ENCODE assay signal across 35 cellular contexts in genomic region chr15:97443101-97443500, GRCh38.
DNase-seq lines count a peak whose midpoint lies in the region; ATAC-seq and TF ChIP-seq lines count a peak whose summit lies in the region.
"Had no signal": no experiment of that assay in that cellular context is flagged by ENCODE, and none has a peak within 500 bp of the region (broad histone marks: within the 10 kb centered on the region; RNA-seq: fewer than 3 reads in every experiment).

No MANE protein-coding gene starts in this region.

- WGBS in mesendoderm (ENCODE audit: extremely low coverage, insufficient coverage, low lambda C conversion rate): no CpG with 5 or more reads among the region's 1 CpG
- WGBS in trophoblast cell (ENCODE audit: extremely low coverage, insufficient coverage, insufficient read length): no CpG with 5 or more reads among the region's 1 CpG
- 50% methylated on average over 1 of the region's 1 CpG for WGBS in right cardiac atrium

- H2BK120ac ChIP-seq in mesendoderm (ENCODE audit: low read depth, low read length) (no peak overlapping the region), trophoblast cell (ENCODE audit: insufficient read depth, low read length, poor library complexity) (no peak overlapping the region)

- H4K91ac ChIP-seq in trophoblast cell (ENCODE audit: low read depth, low read length): no peak overlapping the region

- no peak overlapping the region for H2BK12ac ChIP-seq in trophoblast cell (ENCODE audit: low read length)

- H2BK15ac ChIP-seq in mesendoderm (replicated peaks; ENCODE audit: low read depth): no peak overlapping the region

- H3K4me3 Mint-ChIP-seq in WTC11 (no peak overlapping the region), progenitor cell of endocrine pancreas (ENCODE audit: low read depth) (no peak overlapping the region)
- H3K4me3 Mint-ChIP-seq: B cell; CD14-positive monocyte; CD4-positive, alpha-beta memory T cell; CD4-positive, alpha-beta T cell; CD4-positive, CD25-positive, alpha-beta regulatory T cell; CD8-positive, alpha-beta memory T cell; CD8-positive, alpha-beta T cell had no signal

- H3K79me2 ChIP-seq in mesendoderm (ENCODE audit: control insufficient read depth, insufficient read depth, low read length) (no peaks in the 10 kb centered on the region), trophoblast cell (ENCODE audit: control insufficient read depth, insufficient read depth, low read length, poor library complexity) (no peaks in the 10 kb centered on the region)

- H3K27ac ChIP-seq in mesendoderm (ENCODE audit: low read depth, low read length): no peak overlapping the region
- no peak overlapping the region for H3K27ac ChIP-seq in trophoblast cell (ENCODE audit: low read depth, low read length)
- no peak overlapping the region for H3K27ac ChIP-seq in right cardiac atrium (ENCODE audit: low read length)
- H3K27ac ChIP-seq: 22Rv1; A549; BLaER1; BLaER1 treated with 17β-estradiol and CSF1 and Interleukin-3, amounts not matched to agents 10 nM and 100 nM; C4-2B had no signal

- H3K4me1 ChIP-seq in mesendoderm (ENCODE audit: control insufficient read depth, low read depth, low read length) (no peaks in the 10 kb centered on the region), trophoblast cell (ENCODE audit: control insufficient read depth in 1 of 2, insufficient read depth in 2 of 2, low read length in 2 of 2) (peaks cover 2% of the 10 kb centered on the region in 2 experiments), right cardiac atrium (ENCODE audit: control insufficient read depth, insufficient read depth, low read length) (no peaks in the 10 kb centered on the region)
- H3K4me1 ChIP-seq: A549, BE2C, Caco-2 had no signal

- H3K27me3 ChIP-seq in mesendoderm (ENCODE audit: insufficient read depth, low read length, poor library complexity) (no peaks in the 10 kb centered on the region), trophoblast cell (ENCODE audit: insufficient read depth, low read length) (no peaks in the 10 kb centered on the region), right cardiac atrium (ENCODE audit: control insufficient read depth, insufficient read depth) (no peaks in the 10 kb centered on the region)
- H3K27me3 ChIP-seq: BE2C; BLaER1; BLaER1 treated with 17β-estradiol and CSF1 and Interleukin-3, amounts not matched to agents 10 nM and 100 nM had no signal

- H3K9ac ChIP-seq in mesendoderm (ENCODE audit: low read length) (no peak overlapping the region), trophoblast cell (ENCODE audit: low read length) (no peak overlapping the region)
- H3K9ac ChIP-seq: BLaER1; BLaER1 treated with 17β-estradiol and CSF1 and Interleukin-3, amounts not matched to agents 10 nM and 100 nM had no signal

- H2AK5ac ChIP-seq in mesendoderm (ENCODE audit: low read length): no peak overlapping the region
- H2AK5ac ChIP-seq in trophoblast cell (ENCODE audit: low read length): no peak overlapping the region

- no peak overlapping the region for H3K23ac ChIP-seq in mesendoderm (ENCODE audit: low read length)
- H3K23ac ChIP-seq in trophoblast cell (ENCODE audit: low read length): no peak overlapping the region

- H3K14ac ChIP-seq in trophoblast cell (ENCODE audit: low read length): no peak overlapping the region

- no peak overlapping the region for H2BK5ac ChIP-seq in mesendoderm (ENCODE audit: low read length)
- H2BK5ac ChIP-seq in trophoblast cell (ENCODE audit: low read depth, low read length, poor library complexity): no peak overlapping the region

- H4K8ac ChIP-seq in mesendoderm (ENCODE audit: low read depth, low read length) (no peak overlapping the region), trophoblast cell (ENCODE audit: low read depth, low read length) (no peak overlapping the region)

- H3K18ac ChIP-seq in mesendoderm (ENCODE audit: low read length): no peak overlapping the region
- no peak overlapping the region for H3K18ac ChIP-seq in trophoblast cell (ENCODE audit: low read length)

- H3K27me3 Mint-ChIP-seq in WTC11 (ENCODE audit: low read depth) (no peaks in the 10 kb centered on the region), progenitor cell of endocrine pancreas (no peaks in the 10 kb centered on the region)
- H3K27me3 Mint-ChIP-seq: B cell; CD4-positive, alpha-beta memory T cell; CD4-positive, alpha-beta T cell; CD4-positive, CD25-positive, alpha-beta regulatory T cell; CD8-positive, alpha-beta memory T cell had no signal

- H3K79me1 ChIP-seq in mesendoderm (ENCODE audit: low read length) (no peaks in the 10 kb centered on the region), trophoblast cell (ENCODE audit: low read length) (no peaks in the 10 kb centered on the region)

- H3K9me3 Mint-ChIP-seq in WTC11 (peaks cover 8% of the 10 kb centered on the region), progenitor cell of endocrine pancreas (ENCODE audit: low read depth) (peaks cover 3% of the 10 kb centered on the region)

- H3K36me3 Mint-ChIP-seq in WTC11: peaks cover 7% of the 10 kb centered on the region
- peaks cover 2% of the 10 kb centered on the region for H3K36me3 Mint-ChIP-seq in progenitor cell of endocrine pancreas (ENCODE audit: insufficient read depth)
- H3K36me3 Mint-ChIP-seq: CD14-positive monocyte; CD4-positive, alpha-beta memory T cell; CD4-positive, CD25-positive, alpha-beta regulatory T cell; CD8-positive, alpha-beta memory T cell; CD8-positive, alpha-beta T cell had no signal

- H3K4me3 ChIP-seq in mesendoderm (ENCODE audit: low read length): no peak overlapping the region
- no peak overlapping the region for H3K4me3 ChIP-seq in trophoblast cell (ENCODE audit: low read depth, low read length)
- H3K4me3 ChIP-seq in right cardiac atrium (ENCODE audit: low read length): no peak overlapping the region
- H3K4me3 ChIP-seq: A549; BLaER1; BLaER1 treated with 17β-estradiol and CSF1 and Interleukin-3, amounts not matched to agents 10 nM and 100 nM had no signal

- CTCF ChIA-PET in WTC11 (lab: Charles Lee): no interaction called here

- intact Hi-C loops in right cardiac atrium (cut with DNase I): no loop called here

- H4K5ac ChIP-seq in mesendoderm (ENCODE audit: low read length): no peak overlapping the region

- peak; percentile 50; the same call in 1 of the 2 replicates for ATAC-seq in WTC11
- ATAC-seq in right cardiac atrium: no peak
- ATAC-seq: A549; CD8-positive, alpha-beta T cell had no signal

- no peaks in the 10 kb centered on the region for H3K36me3 ChIP-seq in mesendoderm (ENCODE audit: control insufficient read depth, insufficient read depth, low read length)
- no peaks in the 10 kb centered on the region for H3K36me3 ChIP-seq in trophoblast cell (ENCODE audit: control insufficient read depth in 1 of 2, insufficient read depth in 2 of 2, low read length in 2 of 2)
- H3K36me3 ChIP-seq: BE2C; BLaER1; BLaER1 treated with 17β-estradiol and CSF1 and Interleukin-3, amounts not matched to agents 10 nM and 100 nM had no signal

- no peak overlapping the region for H3K56ac ChIP-seq in mesendoderm (ENCODE audit: low read length)

- H3K4ac ChIP-seq in mesendoderm (ENCODE audit: low read depth, low read length) (no peak overlapping the region), trophoblast cell (ENCODE audit: low read depth, low read length) (no peak overlapping the region)

- H3K4me2 ChIP-seq in mesendoderm (ENCODE audit: low read length): no peak overlapping the region
- H3K4me2 ChIP-seq in trophoblast cell (ENCODE audit: low read length): no peak overlapping the region
- H3K4me2 ChIP-seq: A549; BLaER1; BLaER1 treated with 17β-estradiol and CSF1 and Interleukin-3, amounts not matched to agents 10 nM and 100 nM had no signal

- H4K12ac ChIP-seq in trophoblast cell (ENCODE audit: low read depth, low read length): no peak overlapping the region

- TF ChIP-seq CTCF in WTC11 (IDR thresholded peaks at IDR 0.05): no peak
- TF ChIP-seq CTCF in progenitor cell of endocrine pancreas (IDR thresholded peaks at IDR 0.05; ENCODE audit: unreplicated experiment): no peak

- H3K27ac Mint-ChIP-seq in WTC11 (no peak overlapping the region), progenitor cell of endocrine pancreas (peak overlapping the region; percentile 35)
- H3K27ac Mint-ChIP-seq: B cell; CD14-positive monocyte; CD4-positive, alpha-beta memory T cell; CD4-positive, alpha-beta T cell; CD4-positive, CD25-positive, alpha-beta regulatory T cell; CD8-positive, alpha-beta memory T cell; CD8-positive, alpha-beta T cell had no signal

- DNase-seq in WTC11 (ENCODE audit: low spot score) (no peak), mesendoderm (peak; percentile 4), trophoblast cell (peak; percentile 70 to 88), progenitor cell of endocrine pancreas (ENCODE audit: low spot score, unreplicated experiment) (no peak), NCI-H2029 treated with DMSO at 0.1 percent for 48 hours (lab: John Stamatoyannopoulos, UW) (no peak), right cardiac atrium (no peak), NCI-H2081 (lab: John Stamatoyannopoulos, UW) (no peak), KBM-7 (no peak)
- DNase-seq: 8988T; ACHN; AML-193; BE2C; C1 segment of cervical spinal cord; Caco-2; Calu3; CD4-positive, alpha-beta memory T cell; CD4-positive, alpha-beta T cell; CD4-positive, CD25-positive, alpha-beta regulatory T cell; CD8-positive, alpha-beta memory T cell; CD8-positive, alpha-beta T cell; COR-L47; DMS 273 treated with DMSO at 0.1 percent for 48 hours; DMS153; DMS53; DMS79; DMS79 treated with DMSO at 0.1 percent for 48 hours; DND-41; EL had no signal

- in situ Hi-C loops in KBM-7 (cut with MboI; ENCODE audit: low pct_unique_long_range_greater_than_20kb, low sequenced_read_pairs): no loop called here

- H3K9me3 ChIP-seq in trophoblast cell (ENCODE audit: insufficient read depth, low read depth, low read length) (no peaks in the 10 kb centered on the region), right cardiac atrium (ENCODE audit: control insufficient read depth, low read length) (no peaks in the 10 kb centered on the region)
- H3K9me3 ChIP-seq: BE2C, BLaER1, Caco-2 had no signal

- H3K4me1 Mint-ChIP-seq in WTC11 (peaks cover 7% of the 10 kb centered on the region), progenitor cell of endocrine pancreas (ENCODE audit: low read depth) (peaks cover 8% of the 10 kb centered on the region)
- H3K4me1 Mint-ChIP-seq: B cell; CD14-positive monocyte; CD4-positive, alpha-beta memory T cell; CD4-positive, CD25-positive, alpha-beta regulatory T cell; CD8-positive, alpha-beta memory T cell had no signal

- POLR2A ChIA-PET in WTC11 (lab: Charles Lee): no interaction called here

- H2AFZ ChIP-seq in trophoblast cell (ENCODE audit: insufficient read depth, low read length, poor library complexity): no peak overlapping the region

TF ChIP-seq in WTC11, 78 proteins besides CTCF, POLR2A, EP300 and RAD21 (continues in another document):
- TF ChIP-seq SMAD3 (CRISPR knock-in tag; IDR thresholded peaks at IDR 0.05; ENCODE audit: borderline replicate concordance) (no peak), CREB1 (CRISPR knock-in tag; IDR thresholded peaks at IDR 0.05) (no peak), ZNF121 (CRISPR knock-in tag; IDR thresholded peaks at IDR 0.05) (no peak)

Comparison
In these comparisons a context has a peak if more than half of its experiments do, and no peak if none do; other contexts are left out.
1. DNase-seq: peak in mesendoderm (single experiment) and trophoblast cell (2 of 2); none in WTC11 (single experiment), progenitor cell of endocrine pancreas (single experiment), NCI-H2029 treated with DMSO at 0.1 percent for 48 hours (single experiment), right cardiac atrium (0 of 3), NCI-H2081 (0 of 2) and KBM-7 (single experiment).